ENCODE assay signal across 18 cellular contexts in genomic region chr5:174204914-174205313, GRCh38.
A peak's percentile ranks its signal among the peaks of the same experiment; 100 is the strongest.
DNase-seq lines count a peak whose midpoint lies in the region; ATAC-seq, FAIRE-seq and TF ChIP-seq lines count a peak whose summit lies in the region.
"Had no signal": no experiment of that assay in that cellular context is flagged by ENCODE, and none has a peak within 500 bp of the region (broad histone marks: within the 10 kb centered on the region; RNA-seq: fewer than 3 reads in every experiment).

No MANE protein-coding gene starts in this region.

- H3K27ac ChIP-seq in epithelial cell of prostate (no peak overlapping the region), HepG2 (ENCODE audit: extremely low read length, insufficient read depth, low read length) (no peak overlapping the region)
- H3K27ac ChIP-seq: adrenal gland, BLaER1, stomach had no signal

- DNase-seq in HT-29 (ENCODE audit: low spot score) (peak; percentile 17), NCI-H748 treated with DMSO at 0.1 percent for 48 hours (lab: John Stamatoyannopoulos, UW) (peak; percentile 39), epithelial cell of prostate (ENCODE audit: low read depth, low spot score) (peak; percentile 16), progenitor cell of endocrine pancreas (ENCODE audit: low spot score, unreplicated experiment) (peak; percentile 27), HCEC 1CT (no peak), glomerular visceral epithelial cell (ENCODE audit: extremely low spot score) (no peak), HepG2 (ENCODE audit: low spot score) (no peak)
- DNase-seq in activated T-cell treated with anti-CD3 and anti-CD28 coated beads, Interleukin-2, amount 50 U/mL, for 24 hours: no peak
- DNase-seq: activated B cell treated with CpG ODN at 0.5 μM for 24 hours, adrenal gland, dermis blood vessel endothelial cell, GF-D8, right cardiac atrium, stomach had no signal

- no peaks in the 10 kb centered on the region for H3K4me1 ChIP-seq in HepG2 (ENCODE audit: insufficient read depth, low read length)
- H3K4me1 ChIP-seq: adrenal gland, BLaER1, stomach had no signal

- no peaks in the 10 kb centered on the region for H3K9me3 ChIP-seq in HepG2 (ENCODE audit: low read length)
- H3K9me3 ChIP-seq: adrenal gland, BLaER1 had no signal

- H3K4me1 Mint-ChIP-seq in progenitor cell of endocrine pancreas (ENCODE audit: low read depth): peaks cover 8% of the 10 kb centered on the region
- no peaks in the 10 kb centered on the region for H3K4me1 Mint-ChIP-seq in activated T-cell treated with anti-CD3 and anti-CD28 coated beads, Interleukin-2, amount 50 U/mL, for 24 hours (ENCODE audit: low read depth)
- H3K4me1 Mint-ChIP-seq: activated B cell treated with CpG ODN at 0.5 μM for 24 hours had no signal

- ATAC-seq in HepG2: no peak
- ATAC-seq: right cardiac atrium, SK-N-SH treated with all-trans-retinoic acid at 6 μM for 48 hours had no signal

- no peak overlapping the region for H3K4me3 ChIP-seq in HepG2 (replicated peaks in 1 of 3; ENCODE audit: insufficient read depth in 1 of 3, low read depth in 2 of 3, low read length in 3 of 3)
- H3K4me3 ChIP-seq: adrenal gland, BLaER1, stomach had no signal

- TF ChIP-seq CTCF in progenitor cell of endocrine pancreas (IDR thresholded peaks at IDR 0.05; ENCODE audit: unreplicated experiment): no peak
- no peak for TF ChIP-seq CTCF in HepG2 (CRISPR knock-in tag; IDR thresholded peaks at IDR 0.05)

- no peaks in the 10 kb centered on the region for H3K36me3 Mint-ChIP-seq in progenitor cell of endocrine pancreas (ENCODE audit: insufficient read depth)
- H3K36me3 Mint-ChIP-seq in activated T-cell treated with anti-CD3 and anti-CD28 coated beads, Interleukin-2, amount 50 U/mL, for 24 hours (ENCODE audit: low read depth): no peaks in the 10 kb centered on the region

- peak overlapping the region; percentile 37 for H3K27ac Mint-ChIP-seq in progenitor cell of endocrine pancreas
- H3K27ac Mint-ChIP-seq in activated T-cell treated with anti-CD3 and anti-CD28 coated beads, Interleukin-2, amount 50 U/mL, for 24 hours: no peak overlapping the region
- H3K27ac Mint-ChIP-seq: activated B cell treated with CpG ODN at 0.5 μM for 24 hours had no signal

- CTCF ChIA-PET in HepG2 (lab: Yijun Ruan, JAX; ENCODE audit: low intra/inter-chr PET ratio, low total read pairs): no interaction called here

- no peak overlapping the region for H3K9ac ChIP-seq in HepG2 (ENCODE audit: insufficient read depth, low read depth, low read length)
- H3K9ac ChIP-seq: BLaER1 had no signal

- no peak overlapping the region for H3K4me2 ChIP-seq in HepG2 (ENCODE audit: low read depth, low read length)
- H3K4me2 ChIP-seq: BLaER1 had no signal

- H2AFZ ChIP-seq in HepG2 (ENCODE audit: low read length): no peak overlapping the region

- BruUV-seq in HepG2 (replicated peaks; lab: Mats Ljungman, UMichigan): no TSS peak

- no peak for FAIRE-seq in HepG2 (lab: Jason Lieb, UNC)
- FAIRE-seq: GM18507, keratinocyte had no signal

- H3K79me2 ChIP-seq in HepG2 (ENCODE audit: insufficient read depth, low read length): no peaks in the 10 kb centered on the region

- H3K36me3 ChIP-seq in HepG2 (replicated peaks in 1 of 2; ENCODE audit: control insufficient read depth in 1 of 2, insufficient read depth in 2 of 2, low read length in 2 of 2): no peaks in the 10 kb centered on the region
- H3K36me3 ChIP-seq: adrenal gland, BLaER1, stomach had no signal

- no peaks in the 10 kb centered on the region for H4K20me1 ChIP-seq in HepG2 (ENCODE audit: insufficient read depth, low read length)
- H4K20me1 ChIP-seq: BLaER1 had no signal

- TF ChIP-seq POLR2A in HepG2 (IDR thresholded peaks at IDR 0.05; ENCODE audit: insufficient read depth in 1 of 2, low read depth in 2 of 2, low read length in 2 of 2): no peak

- H3K4me3 Mint-ChIP-seq in progenitor cell of endocrine pancreas (ENCODE audit: low read depth): no peak overlapping the region
- no peak overlapping the region for H3K4me3 Mint-ChIP-seq in activated T-cell treated with anti-CD3 and anti-CD28 coated beads, Interleukin-2, amount 50 U/mL, for 24 hours
- H3K4me3 Mint-ChIP-seq: activated B cell treated with CpG ODN at 0.5 μM for 24 hours had no signal

- no peaks in the 10 kb centered on the region; a peak in 1 of 5 replicates for H3K27me3 ChIP-seq in HepG2 (ENCODE audit: control insufficient read depth in 1 of 2, insufficient read depth in 2 of 2, low read length in 2 of 2)
- H3K27me3 ChIP-seq: BLaER1 had no signal

- POLR2A ChIA-PET in HepG2 (lab: Yijun Ruan, JAX): no interaction called here

- in situ Hi-C loops in HepG2 (cut with HindIII; ENCODE audit: extremely low pct_ligation_motif_present, low pct_unique_long_range_greater_than_20kb): no loop called here

- TF ChIP-seq EP300 in HepG2 (IDR thresholded peaks at IDR 0.05; ENCODE audit: low read depth in 2 of 2, low read length in 2 of 2): no peak
- TF ChIP-seq EP300 in HepG2 (CRISPR knock-in tag; IDR thresholded peaks at IDR 0.05; ENCODE audit: borderline replicate concordance): no peak

- peaks cover 9% of the 10 kb centered on the region for H3K27me3 Mint-ChIP-seq in progenitor cell of endocrine pancreas
- H3K27me3 Mint-ChIP-seq in activated T-cell treated with anti-CD3 and anti-CD28 coated beads, Interleukin-2, amount 50 U/mL, for 24 hours: peaks cover 12% of the 10 kb centered on the region

- H3K9me3 Mint-ChIP-seq in progenitor cell of endocrine pancreas (ENCODE audit: low read depth): peaks cover 6% of the 10 kb centered on the region
- H3K9me3 Mint-ChIP-seq in activated T-cell treated with anti-CD3 and anti-CD28 coated beads, Interleukin-2, amount 50 U/mL, for 24 hours: peaks cover 5% of the 10 kb centered on the region

- 8% methylated on average over 5 of the region's 6 CpGs for WGBS in HepG2 (ENCODE audit: low lambda C conversion rate)

- intact Hi-C loops in HepG2 (cut with micrococcal nuclease; ENCODE audit: unreplicated experiment): no loop called here

- TF ChIP-seq RAD21 in HepG2 (CRISPR knock-in tag; IDR thresholded peaks at IDR 0.05): no peak

TF ChIP-seq in HepG2, 621 proteins besides CTCF, POLR2A, EP300 and RAD21 (continues in another document):
- TF ChIP-seq NFKBIZ (CRISPR knock-in tag; IDR thresholded peaks at IDR 0.05) (no peak), SP1 (IDR thresholded peaks at IDR 0.05) (no peak), SP1 (CRISPR knock-in tag; IDR thresholded peaks at IDR 0.05) (no peak), ZNF775 (CRISPR knock-in tag; IDR thresholded peaks at IDR 0.05; ENCODE audit: borderline replicate concordance) (no peak), SMC3 (IDR thresholded peaks at IDR 0.05; ENCODE audit: low read length) (no peak), TEAD2 (CRISPR knock-in tag; IDR thresholded peaks at IDR 0.05) (no peak), NCOA1 (CRISPR knock-in tag; IDR thresholded peaks at IDR 0.05) (no peak), HNF4G (IDR thresholded peaks at IDR 0.05; ENCODE audit: borderline replicate concordance, low read depth, low read length) (no peak), HNF4G (CRISPR knock-in tag; IDR thresholded peaks at IDR 0.05; ENCODE audit: borderline replicate concordance, low read depth) (no peak), ETV6 (CRISPR knock-in tag; conservative IDR thresholded peaks at IDR 0.05) (no peak), ZNF503 (CRISPR knock-in tag; IDR thresholded peaks at IDR 0.05) (no peak), ZNF562 (CRISPR knock-in tag; IDR thresholded peaks at IDR 0.05; ENCODE audit: borderline replicate concordance) (no peak), ZUFSP (CRISPR knock-in tag; IDR thresholded peaks at IDR 0.05; ENCODE audit: borderline replicate concordance) (no peak), ZNF350 (CRISPR knock-in tag; IDR thresholded peaks at IDR 0.05; ENCODE audit: borderline replicate concordance, low read depth) (no peak), SAP130 (CRISPR knock-in tag; IDR thresholded peaks at IDR 0.05; ENCODE audit: low read depth) (no peak), IRF1 (CRISPR knock-in tag; IDR thresholded peaks at IDR 0.05; ENCODE audit: low read depth) (no peak), RELA (CRISPR knock-in tag; IDR thresholded peaks at IDR 0.05) (no peak)

Comparison
In these comparisons a context has a peak if more than half of its experiments do, and no peak if none do; other contexts are left out.
1. DNase-seq: peak in HT-29 (single experiment), NCI-H748 treated with DMSO at 0.1 percent for 48 hours (single experiment), epithelial cell of prostate (single experiment) and progenitor cell of endocrine pancreas (single experiment); none in HCEC 1CT (single experiment), activated T-cell treated with anti-CD3 and anti-CD28 coated beads, Interleukin-2, amount 50 U/mL, for 24 hours (single experiment), glomerular visceral epithelial cell (single experiment) and HepG2 (single experiment).